Comparison of ENCODE assay signal across 13 cellular contexts in the genomic region with DNA sequence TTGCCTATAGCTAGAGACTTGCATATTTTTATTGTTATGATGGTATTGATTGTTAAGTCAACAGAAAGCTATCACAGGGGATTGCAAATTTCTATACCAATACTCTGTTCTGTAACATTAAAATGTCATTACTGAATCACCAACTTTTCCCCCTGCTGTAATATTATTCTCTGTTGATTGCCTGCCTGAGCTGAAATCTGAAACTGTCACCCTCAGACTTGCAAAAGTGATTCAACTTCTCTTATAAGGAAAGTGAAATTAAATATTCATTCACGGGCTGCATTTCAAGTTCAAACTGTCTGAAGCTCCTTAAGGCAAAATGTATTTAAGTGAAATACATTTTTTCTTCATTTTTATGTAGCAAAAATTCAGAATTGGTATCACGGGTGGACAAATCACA.
DNase-seq lines count a peak whose midpoint lies in the region; ATAC-seq and TF ChIP-seq lines count a peak whose summit lies in the region.
"Had no signal": no experiment of that assay in that cellular context is flagged by ENCODE, and none has a peak within 500 bp of the region (broad histone marks: within the 10 kb centered on the region; RNA-seq: fewer than 3 reads in every experiment).

No MANE protein-coding gene starts in this region.

- H2BK5ac ChIP-seq in neuronal stem cell (ENCODE audit: low read length): no peak overlapping the region

- H2BK15ac ChIP-seq in neuronal stem cell (ENCODE audit: low read length): no peak overlapping the region

- WGBS in neuronal stem cell (ENCODE audit: extremely low coverage in 2 of 2, insufficient read length in 2 of 2, insufficient replicate concordance in 1 of 2), 2 donors: no CpG with 5 or more reads among the region's 2 CpGs

- H3K18ac ChIP-seq in neuronal stem cell (ENCODE audit: low read length): no peak overlapping the region

- H2BK120ac ChIP-seq in neuronal stem cell (ENCODE audit: low read depth, low read length): no peak overlapping the region

- H3K27me3 ChIP-seq in neuronal stem cell (ENCODE audit: control insufficient read depth in 3 of 3, insufficient read depth in 3 of 3, low read depth in 1 of 3, low read length in 3 of 3): no peaks in the 10 kb centered on the region
- H3K27me3 ChIP-seq: foreskin keratinocyte, vagina had no signal

- H2AK5ac ChIP-seq in neuronal stem cell (ENCODE audit: low read depth, low read length): no peak overlapping the region

- no peak overlapping the region for H3K23ac ChIP-seq in neuronal stem cell (ENCODE audit: low read depth, low read length, poor library complexity)

- H3K14ac ChIP-seq in neuronal stem cell (ENCODE audit: low read length): no peak overlapping the region

- H3K27ac ChIP-seq in neuronal stem cell (replicated peaks; ENCODE audit: low read length): no peak overlapping the region
- H3K27ac ChIP-seq: foreskin keratinocyte, vagina had no signal

- H3K36me3 ChIP-seq in neuronal stem cell (replicated peaks in 1 of 2; ENCODE audit: control insufficient read depth in 2 of 2, insufficient read depth in 2 of 2, low read length in 2 of 2): no peaks in the 10 kb centered on the region
- H3K36me3 ChIP-seq: vagina had no signal

- no peak for TF ChIP-seq CTCF in epithelial cell of esophagus (IDR thresholded peaks at IDR 0.05; ENCODE audit: insufficient read depth, low read depth, low read length, missing control alignments)

- no peak overlapping the region for H3K9ac ChIP-seq in neuronal stem cell (ENCODE audit: low read depth, low read length, poor library complexity)

- no peaks in the 10 kb centered on the region for H3K9me3 ChIP-seq in neuronal stem cell (replicated peaks in 1 of 2; ENCODE audit: control insufficient read depth in 2 of 2, insufficient read depth in 1 of 2, low read depth in 1 of 2, low read length in 2 of 2)
- H3K9me3 ChIP-seq: vagina had no signal

- no peak overlapping the region for H4K91ac ChIP-seq in neuronal stem cell (ENCODE audit: low read depth, low read length, poor library complexity)

- H2AFZ ChIP-seq in neuronal stem cell (ENCODE audit: low read length): no peak overlapping the region

- no peak overlapping the region for H2BK12ac ChIP-seq in neuronal stem cell (ENCODE audit: low read length)

- no peak overlapping the region for H4K8ac ChIP-seq in neuronal stem cell (ENCODE audit: low read depth, low read length)

- no peak overlapping the region for H3K4me2 ChIP-seq in neuronal stem cell (ENCODE audit: insufficient read depth, low read length, poor library complexity, severe bottlenecking)

- no peaks in the 10 kb centered on the region for H3K79me1 ChIP-seq in neuronal stem cell (ENCODE audit: low read depth, low read length)

- no peak overlapping the region for H3K4me3 ChIP-seq in epithelial cell of esophagus (ENCODE audit: low read length)
- no peak overlapping the region for H3K4me3 ChIP-seq in neuronal stem cell (ENCODE audit: low read length in 2 of 2)
- H3K4me3 ChIP-seq: vagina had no signal

- ATAC-seq in GM18511 (IDR thresholded peaks at IDR 0.05; ENCODE audit: unreplicated experiment) (peak; percentile 83), GM21447 (IDR thresholded peaks at IDR 0.05; ENCODE audit: unreplicated experiment) (peak; percentile 70), HG03469 (IDR thresholded peaks at IDR 0.05; ENCODE audit: unreplicated experiment) (peak; percentile 59), HG02763 (IDR thresholded peaks at IDR 0.05; ENCODE audit: unreplicated experiment) (no peak), GM21515 (IDR thresholded peaks at IDR 0.05; ENCODE audit: unreplicated experiment) (no peak)
- ATAC-seq: foreskin keratinocyte had no signal

- H3K4ac ChIP-seq in neuronal stem cell (ENCODE audit: low read length): no peak overlapping the region

- DNase-seq in epithelial cell of esophagus (ENCODE audit: low read depth) (peak; percentile 2), neuronal stem cell (ENCODE audit: low spot score) (no peak), ecto neural progenitor cell (ENCODE audit: low spot score) (no peak)
- DNase-seq: activated CD4-positive, alpha-beta T cell treated with anti-CD3 and anti-CD28 coated beads for 48 hours; effector CD8-positive, alpha-beta T cell; foreskin keratinocyte; midbrain had no signal

- H3K4me1 ChIP-seq in neuronal stem cell (ENCODE audit: control insufficient read depth in 2 of 2, insufficient read depth in 1 of 2, low read depth in 1 of 2, low read length in 2 of 2): peaks cover 0 to 3% of the 10 kb centered on the region in 2 donors
- H3K4me1 ChIP-seq: foreskin keratinocyte, vagina had no signal

Comparison
In these comparisons a context has a peak if more than half of its experiments do, and no peak if none do; other contexts are left out.
1. ATAC-seq: peak in GM18511 (single experiment), GM21447 (single experiment) and HG03469 (single experiment); none in HG02763 (single experiment) and GM21515 (single experiment).